In the genomic region with DNA sequence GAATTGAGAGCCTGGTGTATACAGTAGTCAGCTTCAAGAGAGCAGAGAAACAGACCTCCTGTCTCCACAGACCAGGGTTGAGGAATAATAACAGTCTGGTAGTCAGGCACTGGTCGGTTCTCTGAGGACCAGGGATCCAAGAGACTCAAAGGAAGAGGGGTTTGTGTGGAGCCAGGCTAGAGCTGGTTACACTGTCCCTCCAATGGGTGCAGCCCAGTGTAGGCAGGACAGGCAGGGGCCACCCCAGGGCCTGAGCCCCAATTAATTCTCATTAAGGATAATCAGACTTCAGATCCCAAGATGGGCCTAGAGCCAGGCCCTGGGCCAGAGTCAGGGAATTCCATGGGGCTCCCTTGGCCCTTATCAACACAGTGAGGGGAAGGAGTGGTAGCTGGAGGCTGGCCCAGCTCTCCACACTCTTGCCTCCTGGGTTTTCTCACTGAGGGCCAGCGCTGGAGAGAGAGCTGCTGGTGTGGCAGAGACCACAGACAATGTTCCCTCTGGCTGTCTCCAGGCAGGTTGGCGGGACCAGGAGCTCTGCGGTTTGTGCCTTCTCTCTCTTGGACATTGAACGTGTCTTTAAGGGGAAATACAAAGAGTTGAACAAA, we compare ENCODE assay signal across 1 cellular context.
TF ChIP-seq lines count a peak whose summit lies in the region.

No MANE protein-coding gene starts in this region.

TF ChIP-seq in WTC11, 78 proteins besides CTCF, POLR2A, EP300 and RAD21 (continued from another document):
- TF ChIP-seq, protein P1, sequence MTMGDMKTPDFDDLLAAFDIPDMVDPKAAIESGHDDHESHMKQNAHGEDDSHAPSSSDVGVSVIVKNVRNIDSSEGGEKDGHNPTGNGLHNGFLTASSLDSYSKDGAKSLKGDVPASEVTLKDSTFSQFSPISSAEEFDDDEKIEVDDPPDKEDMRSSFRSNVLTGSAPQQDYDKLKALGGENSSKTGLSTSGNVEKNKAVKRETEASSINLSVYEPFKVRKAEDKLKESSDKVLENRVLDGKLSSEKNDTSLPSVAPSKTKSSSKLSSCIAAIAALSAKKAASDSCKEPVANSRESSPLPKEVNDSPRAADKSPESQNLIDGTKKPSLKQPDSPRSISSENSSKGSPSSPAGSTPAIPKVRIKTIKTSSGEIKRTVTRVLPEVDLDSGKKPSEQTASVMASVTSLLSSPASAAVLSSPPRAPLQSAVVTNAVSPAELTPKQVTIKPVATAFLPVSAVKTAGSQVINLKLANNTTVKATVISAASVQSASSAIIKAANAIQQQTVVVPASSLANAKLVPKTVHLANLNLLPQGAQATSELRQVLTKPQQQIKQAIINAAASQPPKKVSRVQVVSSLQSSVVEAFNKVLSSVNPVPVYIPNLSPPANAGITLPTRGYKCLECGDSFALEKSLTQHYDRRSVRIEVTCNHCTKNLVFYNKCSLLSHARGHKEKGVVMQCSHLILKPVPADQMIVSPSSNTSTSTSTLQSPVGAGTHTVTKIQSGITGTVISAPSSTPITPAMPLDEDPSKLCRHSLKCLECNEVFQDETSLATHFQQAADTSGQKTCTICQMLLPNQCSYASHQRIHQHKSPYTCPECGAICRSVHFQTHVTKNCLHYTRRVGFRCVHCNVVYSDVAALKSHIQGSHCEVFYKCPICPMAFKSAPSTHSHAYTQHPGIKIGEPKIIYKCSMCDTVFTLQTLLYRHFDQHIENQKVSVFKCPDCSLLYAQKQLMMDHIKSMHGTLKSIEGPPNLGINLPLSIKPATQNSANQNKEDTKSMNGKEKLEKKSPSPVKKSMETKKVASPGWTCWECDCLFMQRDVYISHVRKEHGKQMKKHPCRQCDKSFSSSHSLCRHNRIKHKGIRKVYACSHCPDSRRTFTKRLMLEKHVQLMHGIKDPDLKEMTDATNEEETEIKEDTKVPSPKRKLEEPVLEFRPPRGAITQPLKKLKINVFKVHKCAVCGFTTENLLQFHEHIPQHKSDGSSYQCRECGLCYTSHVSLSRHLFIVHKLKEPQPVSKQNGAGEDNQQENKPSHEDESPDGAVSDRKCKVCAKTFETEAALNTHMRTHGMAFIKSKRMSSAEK (CRISPR knock-in tag; IDR thresholded peaks at IDR 0.05; ENCODE audit: borderline replicate concordance) = no peak
- TF ChIP-seq SMAD3 (CRISPR knock-in tag; IDR thresholded peaks at IDR 0.05; ENCODE audit: borderline replicate concordance) (no peak), OVOL2 (CRISPR knock-in tag; IDR thresholded peaks at IDR 0.05; ENCODE audit: borderline replicate concordance) (no peak), PRRX2 (CRISPR knock-in tag; IDR thresholded peaks at IDR 0.05) (no peak), EMX1 (CRISPR knock-in tag; IDR thresholded peaks at IDR 0.05) (no peak), CREB1 (CRISPR knock-in tag; IDR thresholded peaks at IDR 0.05) (no peak), RORB (CRISPR knock-in tag; IDR thresholded peaks at IDR 0.05) (no peak), ZNF232 (CRISPR knock-in tag; IDR thresholded peaks at IDR 0.05) (no peak)
- TF ChIP-seq, protein P2, sequence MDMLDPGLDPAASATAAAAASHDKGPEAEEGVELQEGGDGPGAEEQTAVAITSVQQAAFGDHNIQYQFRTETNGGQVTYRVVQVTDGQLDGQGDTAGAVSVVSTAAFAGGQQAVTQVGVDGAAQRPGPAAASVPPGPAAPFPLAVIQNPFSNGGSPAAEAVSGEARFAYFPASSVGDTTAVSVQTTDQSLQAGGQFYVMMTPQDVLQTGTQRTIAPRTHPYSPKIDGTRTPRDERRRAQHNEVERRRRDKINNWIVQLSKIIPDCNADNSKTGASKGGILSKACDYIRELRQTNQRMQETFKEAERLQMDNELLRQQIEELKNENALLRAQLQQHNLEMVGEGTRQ (CRISPR knock-in tag; IDR thresholded peaks at IDR 0.05) = no peak
- TF ChIP-seq, protein P3, sequence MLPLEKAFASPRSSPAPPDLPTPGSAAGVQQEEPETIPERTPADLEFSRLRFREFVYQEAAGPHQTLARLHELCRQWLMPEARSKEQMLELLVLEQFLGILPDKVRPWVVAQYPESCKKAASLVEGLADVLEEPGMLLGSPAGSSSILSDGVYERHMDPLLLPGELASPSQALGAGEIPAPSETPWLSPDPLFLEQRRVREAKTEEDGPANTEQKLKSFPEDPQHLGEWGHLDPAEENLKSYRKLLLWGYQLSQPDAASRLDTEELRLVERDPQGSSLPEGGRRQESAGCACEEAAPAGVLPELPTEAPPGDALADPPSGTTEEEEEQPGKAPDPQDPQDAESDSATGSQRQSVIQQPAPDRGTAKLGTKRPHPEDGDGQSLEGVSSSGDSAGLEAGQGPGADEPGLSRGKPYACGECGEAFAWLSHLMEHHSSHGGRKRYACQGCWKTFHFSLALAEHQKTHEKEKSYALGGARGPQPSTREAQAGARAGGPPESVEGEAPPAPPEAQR (CRISPR knock-in tag; IDR thresholded peaks at IDR 0.05) = no peak
- TF ChIP-seq, protein P4, sequence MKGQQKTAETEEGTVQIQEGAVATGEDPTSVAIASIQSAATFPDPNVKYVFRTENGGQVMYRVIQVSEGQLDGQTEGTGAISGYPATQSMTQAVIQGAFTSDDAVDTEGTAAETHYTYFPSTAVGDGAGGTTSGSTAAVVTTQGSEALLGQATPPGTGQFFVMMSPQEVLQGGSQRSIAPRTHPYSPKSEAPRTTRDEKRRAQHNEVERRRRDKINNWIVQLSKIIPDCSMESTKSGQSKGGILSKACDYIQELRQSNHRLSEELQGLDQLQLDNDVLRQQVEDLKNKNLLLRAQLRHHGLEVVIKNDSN (CRISPR knock-in tag; IDR thresholded peaks at IDR 0.05) = no peak
